7 cellular contexts compared by ENCODE assay signal in genomic region chr4:11929080-11929479, GRCh38.
"Had no signal": no experiment of that assay in that cellular context is flagged by ENCODE, and none has a peak within 500 bp of the region (broad histone marks: within the 10 kb centered on the region; RNA-seq: fewer than 3 reads in every experiment).

No MANE protein-coding gene starts in this region.

- H2AFZ ChIP-seq: GM23338 had no signal

- H3K9me3 ChIP-seq: HAP-1 had no signal

- H3K4me1 ChIP-seq: HAP-1 had no signal

- DNase-seq: H7, HFFc6, KG1 had no signal

- ATAC-seq: GM23338, HCT116 had no signal

- H3K4me2 ChIP-seq: GM23338 had no signal

- H3K36me3 ChIP-seq: HAP-1 had no signal

- H3K27ac ChIP-seq: HL-60 had no signal

- H3K4me3 ChIP-seq: GM23338, HAP-1 had no signal
